ENCODE assay signal across 11 cellular contexts in the genomic region with DNA sequence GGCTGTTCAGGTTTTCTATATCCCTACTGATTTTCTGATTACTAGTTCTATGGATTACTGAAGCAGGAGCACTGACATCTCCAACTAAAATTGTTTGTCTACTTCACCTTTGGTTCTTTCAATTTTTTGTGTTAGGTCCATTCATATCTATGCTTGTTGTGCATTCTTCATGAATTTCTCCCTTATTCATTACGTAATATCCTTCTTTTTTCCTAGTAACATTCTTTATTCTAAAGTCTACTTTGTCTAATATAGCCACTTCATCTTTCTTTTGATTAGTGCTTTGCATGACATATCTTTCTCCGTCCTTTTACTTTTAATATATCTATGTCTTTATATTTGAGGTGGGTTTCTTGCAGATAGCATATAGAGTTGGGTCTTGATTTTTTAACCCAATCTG.
"Had no signal": no experiment of that assay in that cellular context is flagged by ENCODE, and none has a peak within 500 bp of the region (broad histone marks: within the 10 kb centered on the region; RNA-seq: fewer than 3 reads in every experiment).

No MANE protein-coding gene starts in this region.

- H3K27ac Mint-ChIP-seq: GM23338, H9, HFFc6 had no signal

- ATAC-seq: GM23338, HCT116 had no signal

- H3K9me3 ChIP-seq: HAP-1 had no signal

- H3K36me3 ChIP-seq: HAP-1 had no signal

- FAIRE-seq: H1, H54 had no signal

- DNase-seq: GM23248, GOT3, H7, H9, HCEC 1CT, HFFc6 had no signal

- H3K4me3 ChIP-seq: GM23248, GM23338, HAP-1 had no signal

- H3K4me2 ChIP-seq: GM23338 had no signal

- H2AFZ ChIP-seq: GM23248, GM23338 had no signal

- H3K4me3 Mint-ChIP-seq: GM23338, H9, HFFc6 had no signal

- H3K9ac ChIP-seq: GM23248 had no signal

- H3K27ac ChIP-seq: GM23248 had no signal
